8 cellular contexts compared by ENCODE assay signal in the genomic region with DNA sequence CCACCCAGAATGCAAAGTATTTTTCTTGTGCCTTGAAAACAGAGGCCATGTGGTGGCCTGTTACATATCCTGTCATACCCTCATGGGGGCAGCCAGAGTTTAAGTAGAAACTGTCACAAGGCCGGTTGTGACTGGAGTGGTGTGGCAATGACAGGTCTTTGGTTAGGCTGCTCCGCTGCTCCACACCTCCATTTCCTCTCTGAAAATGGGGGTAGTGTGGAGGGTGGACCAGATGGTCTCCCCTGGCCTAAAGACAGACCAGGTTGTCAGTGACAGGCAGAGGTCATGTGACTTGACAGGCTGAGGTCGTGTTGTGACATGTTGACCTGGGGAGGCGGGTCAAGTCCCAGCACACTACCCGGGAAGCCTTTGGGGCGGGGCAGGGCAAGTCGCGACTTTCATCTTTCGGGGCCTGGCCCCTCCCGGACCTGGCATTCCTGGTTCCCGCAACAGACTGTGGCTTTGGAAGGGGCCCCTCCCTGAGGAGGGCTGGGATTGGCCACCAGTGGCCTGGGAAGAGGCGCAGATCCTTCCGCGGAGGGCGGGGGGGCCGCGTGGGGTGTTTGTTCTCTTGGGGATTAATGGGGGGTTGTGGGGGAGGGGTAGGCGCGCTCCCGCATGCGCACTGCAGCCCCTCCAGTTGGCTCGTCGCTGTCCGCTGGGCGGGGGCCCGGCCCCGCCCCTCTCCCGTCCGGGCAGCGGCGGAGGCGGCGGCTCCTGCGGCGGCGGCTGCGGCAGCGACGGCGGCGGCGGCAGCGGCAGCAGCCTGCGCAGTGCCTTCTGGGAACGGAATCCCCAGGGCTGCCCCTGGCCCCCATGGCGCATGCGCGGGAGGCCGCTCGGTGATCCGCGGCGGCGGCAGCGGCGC. TPM values are rescaled to one million over a fixed set of nuclear protein-coding genes. Genes with fewer than 3 reads are reported as not detected.
DNase-seq lines count a peak whose midpoint lies in the region; FAIRE-seq and TF ChIP-seq lines count a peak whose summit lies in the region.

A gene with protein sequence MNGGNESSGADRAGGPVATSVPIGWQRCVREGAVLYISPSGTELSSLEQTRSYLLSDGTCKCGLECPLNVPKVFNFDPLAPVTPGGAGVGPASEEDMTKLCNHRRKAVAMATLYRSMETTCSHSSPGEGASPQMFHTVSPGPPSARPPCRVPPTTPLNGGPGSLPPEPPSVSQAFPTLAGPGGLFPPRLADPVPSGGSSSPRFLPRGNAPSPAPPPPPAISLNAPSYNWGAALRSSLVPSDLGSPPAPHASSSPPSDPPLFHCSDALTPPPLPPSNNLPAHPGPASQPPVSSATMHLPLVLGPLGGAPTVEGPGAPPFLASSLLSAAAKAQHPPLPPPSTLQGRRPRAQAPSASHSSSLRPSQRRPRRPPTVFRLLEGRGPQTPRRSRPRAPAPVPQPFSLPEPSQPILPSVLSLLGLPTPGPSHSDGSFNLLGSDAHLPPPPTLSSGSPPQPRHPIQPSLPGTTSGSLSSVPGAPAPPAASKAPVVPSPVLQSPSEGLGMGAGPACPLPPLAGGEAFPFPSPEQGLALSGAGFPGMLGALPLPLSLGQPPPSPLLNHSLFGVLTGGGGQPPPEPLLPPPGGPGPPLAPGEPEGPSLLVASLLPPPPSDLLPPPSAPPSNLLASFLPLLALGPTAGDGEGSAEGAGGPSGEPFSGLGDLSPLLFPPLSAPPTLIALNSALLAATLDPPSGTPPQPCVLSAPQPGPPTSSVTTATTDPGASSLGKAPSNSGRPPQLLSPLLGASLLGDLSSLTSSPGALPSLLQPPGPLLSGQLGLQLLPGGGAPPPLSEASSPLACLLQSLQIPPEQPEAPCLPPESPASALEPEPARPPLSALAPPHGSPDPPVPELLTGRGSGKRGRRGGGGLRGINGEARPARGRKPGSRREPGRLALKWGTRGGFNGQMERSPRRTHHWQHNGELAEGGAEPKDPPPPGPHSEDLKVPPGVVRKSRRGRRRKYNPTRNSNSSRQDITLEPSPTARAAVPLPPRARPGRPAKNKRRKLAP (plus strand): TSS at position 806 of the 868 bp plus-strand sequence. CDS start 1,480 bp downstream, outside the sequence.

- H3K27me3 ChIP-seq in MM.1S (replicated peaks; ENCODE audit: insufficient read depth, low read length), result no peaks in the 10 kb centered on the region
- H3K27me3 ChIP-seq in SJSA1 (replicated peaks), result no peaks in the 10 kb centered on the region

- H3F3A ChIP-seq in MM.1S (ENCODE audit: insufficient read depth, low read length), result peaks cover 34% of the 10 kb centered on the region

- 0 out of 2 replicates have a peak, but pooled peaks have one; percentile 10 for TF ChIP-seq CTCF in MM.1S (IDR thresholded peaks at IDR 0.05; ENCODE audit: low read length)

- H3K4me3 ChIP-seq in MM.1S (ENCODE audit: low read length) (peak within 1 kb of the TSS; percentile 87), SJSA1 (peak within 1 kb of the TSS; percentile 51)

- peaks cover 64% of the 10 kb centered on the region for H3K79me2 ChIP-seq in MM.1S (ENCODE audit: low read length)

- peak within 1 kb of the TSS; percentile 55 for H2AFZ ChIP-seq in MM.1S (ENCODE audit: low read length)

- H4K20me1 ChIP-seq in MM.1S (ENCODE audit: insufficient read depth, low read length), result no peaks in the 10 kb centered on the region

- no peak for FAIRE-seq in frontal cortex (lab: Jason Lieb, UNC)

- H3K9me2 ChIP-seq in MM.1S (replicated peaks; ENCODE audit: insufficient read depth, low read length), result no peaks in the 10 kb centered on the region

- H3K4me1 ChIP-seq in MM.1S (ENCODE audit: low read length), result peaks cover 23% of the 10 kb centered on the region
- peaks cover 62% of the 10 kb centered on the region for H3K4me1 ChIP-seq in SJSA1 (replicated peaks)

- H3K9me3 ChIP-seq in MM.1S (replicated peaks; ENCODE audit: insufficient read depth, low read length) (no peaks in the 10 kb centered on the region), SJSA1 (replicated peaks) (no peaks in the 10 kb centered on the region)

- H3K36me3 ChIP-seq in MM.1S (replicated peaks; ENCODE audit: insufficient read depth, low read length), result no peaks in the 10 kb centered on the region
- H3K36me3 ChIP-seq in SJSA1, result peaks cover 73% of the 10 kb centered on the region

- DNase-seq in GDM1 (lab: John Stamatoyannopoulos, UW), result peak; percentile 91
- peak; percentile 89 for DNase-seq in HCEC 1CT
- peak; percentile 93 for DNase-seq in MM.1S
- no peak for DNase-seq in SJSA1 (ENCODE audit: low read depth in 1 of 2, low spot score in 2 of 2)
- DNase-seq in activated naive CD4-positive, alpha-beta T cell (lab: John Stamatoyannopoulos, UW), result peak; percentile 76 to 95 (median 90)
- DNase-seq in frontal cortex (ENCODE audit: low spot score in 2 of 2), result peak; percentile 88 to 93
- peak; percentile 53 for DNase-seq in non-pigmented ciliary epithelial cell (ENCODE audit: low read depth)
- peak; percentile 86 for DNase-seq in superior temporal gyrus (ENCODE audit: extremely low spot score)

- peak within 1 kb of the TSS; percentile 73 for H3K9ac ChIP-seq in MM.1S (ENCODE audit: low read length)

- H3K4me2 ChIP-seq in MM.1S (ENCODE audit: low read depth, low read length), result peak within 1 kb of the TSS; percentile 84

- peak within 1 kb of the TSS; percentile 92 for H3K27ac ChIP-seq in MM.1S (ENCODE audit: low read length)
- H3K27ac ChIP-seq in SJSA1, result peak within 1 kb of the TSS; percentile 95

RNA-seq across cellular contexts. Expression of the gene that starts here (rescaled TPM):
- 63.3 and 70.5 TPM in 2 replicates for total RNA-seq in SJSA1 (2014; rRNA removed; shearing (Covaris generic))
- 1.2 TPM for total RNA-seq in frontal cortex

Comparison
In these comparisons a context has a peak if more than half of its experiments do, and no peak if none do; other contexts are left out.
1. RNA of the gene that starts here (total RNA-seq): 63.3 to 70.5 TPM in SJSA1; 1.2 TPM in frontal cortex (single experiment); every median in the first group is over 10 times any median in the second.
2. DNase-seq: peak in GDM1 (single experiment), HCEC 1CT (single experiment), MM.1S (single experiment), activated naive CD4-positive, alpha-beta T cell (4 of 4), frontal cortex (2 of 2), non-pigmented ciliary epithelial cell (single experiment) and superior temporal gyrus (single experiment); none in SJSA1 (0 of 2).